9 cellular contexts compared by ENCODE assay signal in the genomic region with DNA sequence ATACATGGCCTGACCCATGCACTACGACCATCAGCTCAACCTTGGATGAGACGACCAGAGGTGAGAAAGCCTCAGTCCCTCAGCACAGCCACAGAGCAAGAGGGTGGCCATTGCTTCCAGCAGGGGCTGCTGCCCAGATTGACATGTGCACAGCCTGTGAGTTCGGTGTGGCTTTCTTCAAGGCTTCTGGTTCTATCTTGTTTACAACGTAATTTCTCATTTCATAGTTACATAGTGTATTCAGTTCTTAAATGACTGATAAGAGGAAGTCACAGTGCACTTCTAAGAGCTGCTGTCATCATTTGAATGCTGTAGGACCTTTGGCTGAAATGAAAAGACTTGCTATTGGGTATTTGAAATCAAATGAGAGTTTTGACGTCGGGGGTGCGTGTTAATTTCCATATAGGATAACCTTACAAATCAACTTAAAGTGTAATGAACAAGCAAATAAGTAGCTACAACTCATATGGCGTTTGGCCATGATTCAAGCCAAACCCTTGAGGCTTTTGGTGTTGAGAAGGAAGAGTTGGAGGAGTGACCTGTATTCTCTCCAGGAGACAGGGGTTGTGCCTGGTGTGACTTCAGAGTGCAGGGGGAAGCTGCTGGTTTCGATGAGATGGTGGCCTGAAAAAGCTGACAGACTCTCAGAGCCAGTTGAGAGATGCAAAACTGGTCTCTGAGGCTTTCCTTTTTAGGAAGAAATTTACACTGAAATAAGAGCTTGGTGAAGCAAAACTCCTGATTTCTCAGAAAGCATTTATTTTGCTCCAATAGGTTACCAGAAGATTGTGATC.
A peak's percentile ranks its signal among the peaks of the same experiment; 100 is the strongest.
DNase-seq lines count a peak whose midpoint lies in the region; ATAC-seq lines count a peak whose summit lies in the region.
"Had no signal": no experiment of that assay in that cellular context is flagged by ENCODE, and none has a peak within 500 bp of the region (broad histone marks: within the 10 kb centered on the region; RNA-seq: fewer than 3 reads in every experiment).

No MANE protein-coding gene starts in this region.

- H3K4me3 Mint-ChIP-seq in activated naive CD4-positive, alpha-beta T cell treated with anti-CD3 and anti-CD28 coated beads, Interleukin-2, amount 50 U/mL, for 24 hours, result no peak overlapping the region

- peak overlapping the region; percentile 10 for H3K27ac Mint-ChIP-seq in activated naive CD4-positive, alpha-beta T cell treated with anti-CD3 and anti-CD28 coated beads, Interleukin-2, amount 50 U/mL, for 24 hours

- no peak for DNase-seq in activated naive CD4-positive, alpha-beta T cell (lab: John Stamatoyannopoulos, UW)
- DNase-seq in stimulated activated naive CD8-positive, alpha-beta T cell treated with anti-CD3 and anti-CD28 coated beads, Interleukin-15, Interleukin-2, amounts not matched to agents 100 U/mL and 50 U/mL, for 24 hours, result no peak
- no peak for DNase-seq in DMS 273 (lab: John Stamatoyannopoulos, UW; ENCODE audit: unreplicated experiment)
- DNase-seq in pons (ENCODE audit: low spot score), result no peak
- DNase-seq in DMS79 (lab: John Stamatoyannopoulos, UW), result no peak
- DNase-seq: NCI-H1048 had no signal

- H3K4me1 Mint-ChIP-seq in activated naive CD4-positive, alpha-beta T cell treated with anti-CD3 and anti-CD28 coated beads, Interleukin-2, amount 50 U/mL, for 24 hours, result peaks cover 82% of the 10 kb centered on the region

- ATAC-seq in HG02571 (IDR thresholded peaks at IDR 0.05; ENCODE audit: unreplicated experiment) (peak; percentile 91), HG03469 (IDR thresholded peaks at IDR 0.05; ENCODE audit: unreplicated experiment) (peak; percentile 85)
- ATAC-seq in stimulated activated naive CD8-positive, alpha-beta T cell treated with anti-CD3 and anti-CD28 coated beads, Interleukin-15, Interleukin-2, amounts not matched to agents 100 U/mL and 50 U/mL, for 24 hours, result peak; percentile 23

- peaks cover 2% of the 10 kb centered on the region for H3K36me3 Mint-ChIP-seq in activated naive CD4-positive, alpha-beta T cell treated with anti-CD3 and anti-CD28 coated beads, Interleukin-2, amount 50 U/mL, for 24 hours

- H3K27me3 Mint-ChIP-seq in activated naive CD4-positive, alpha-beta T cell treated with anti-CD3 and anti-CD28 coated beads, Interleukin-2, amount 50 U/mL, for 24 hours, result no peaks in the 10 kb centered on the region

- no peaks in the 10 kb centered on the region for H3K9me3 Mint-ChIP-seq in activated naive CD4-positive, alpha-beta T cell treated with anti-CD3 and anti-CD28 coated beads, Interleukin-2, amount 50 U/mL, for 24 hours

Comparison
In these comparisons a context has a peak if more than half of its experiments do, and no peak if none do; other contexts are left out.
1. ATAC-seq: peak in every context shown above with its lines; median percentile 91 in HG02571; 85 in HG03469; 23 in stimulated activated naive CD8-positive, alpha-beta T cell treated with anti-CD3 and anti-CD28 coated beads, Interleukin-15, Interleukin-2, amounts not matched to agents 100 U/mL and 50 U/mL, for 24 hours.